ENCODE assay signal across 1 cellular context in the genomic region with DNA sequence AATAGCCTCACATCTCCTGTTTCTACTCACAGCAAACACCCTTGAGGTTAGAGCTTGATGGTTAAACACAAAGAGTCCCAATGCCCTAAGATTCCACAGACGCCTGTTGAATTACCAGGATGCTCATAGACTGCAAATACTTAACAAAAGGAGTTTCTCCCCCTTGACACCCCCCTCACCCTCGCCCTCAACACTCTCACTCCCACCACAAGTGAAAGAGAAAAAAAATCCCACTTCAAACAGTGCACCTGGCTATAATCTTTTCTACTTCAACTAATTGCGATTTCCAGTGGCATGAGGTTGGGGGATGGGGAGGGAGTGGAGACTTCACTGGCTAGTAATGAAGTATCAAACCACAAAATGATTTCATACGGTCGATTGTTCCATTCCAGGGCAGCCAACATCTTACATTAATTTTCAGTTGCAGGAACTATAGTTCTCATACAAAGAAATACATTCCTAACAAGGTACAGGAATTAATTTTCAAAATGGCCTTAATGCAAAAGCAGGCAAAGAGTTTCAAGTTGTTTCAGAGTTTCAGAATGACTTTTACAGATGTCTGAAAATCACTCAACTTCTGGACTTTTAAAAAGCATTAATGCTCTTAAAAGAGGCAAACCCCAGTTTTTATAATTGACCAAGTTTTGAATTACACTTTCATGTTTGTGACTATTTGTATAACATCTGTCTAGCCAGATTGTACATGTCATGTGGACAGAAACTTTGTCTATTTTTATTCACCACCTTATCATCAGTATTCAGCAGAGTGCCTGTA.
TF ChIP-seq lines count a peak whose summit lies in the region.

No MANE protein-coding gene starts in this region.

TF ChIP-seq in HepG2, 621 proteins besides CTCF, POLR2A, EP300 and RAD21 (continued from another document):
- TF ChIP-seq, protein P1, sequence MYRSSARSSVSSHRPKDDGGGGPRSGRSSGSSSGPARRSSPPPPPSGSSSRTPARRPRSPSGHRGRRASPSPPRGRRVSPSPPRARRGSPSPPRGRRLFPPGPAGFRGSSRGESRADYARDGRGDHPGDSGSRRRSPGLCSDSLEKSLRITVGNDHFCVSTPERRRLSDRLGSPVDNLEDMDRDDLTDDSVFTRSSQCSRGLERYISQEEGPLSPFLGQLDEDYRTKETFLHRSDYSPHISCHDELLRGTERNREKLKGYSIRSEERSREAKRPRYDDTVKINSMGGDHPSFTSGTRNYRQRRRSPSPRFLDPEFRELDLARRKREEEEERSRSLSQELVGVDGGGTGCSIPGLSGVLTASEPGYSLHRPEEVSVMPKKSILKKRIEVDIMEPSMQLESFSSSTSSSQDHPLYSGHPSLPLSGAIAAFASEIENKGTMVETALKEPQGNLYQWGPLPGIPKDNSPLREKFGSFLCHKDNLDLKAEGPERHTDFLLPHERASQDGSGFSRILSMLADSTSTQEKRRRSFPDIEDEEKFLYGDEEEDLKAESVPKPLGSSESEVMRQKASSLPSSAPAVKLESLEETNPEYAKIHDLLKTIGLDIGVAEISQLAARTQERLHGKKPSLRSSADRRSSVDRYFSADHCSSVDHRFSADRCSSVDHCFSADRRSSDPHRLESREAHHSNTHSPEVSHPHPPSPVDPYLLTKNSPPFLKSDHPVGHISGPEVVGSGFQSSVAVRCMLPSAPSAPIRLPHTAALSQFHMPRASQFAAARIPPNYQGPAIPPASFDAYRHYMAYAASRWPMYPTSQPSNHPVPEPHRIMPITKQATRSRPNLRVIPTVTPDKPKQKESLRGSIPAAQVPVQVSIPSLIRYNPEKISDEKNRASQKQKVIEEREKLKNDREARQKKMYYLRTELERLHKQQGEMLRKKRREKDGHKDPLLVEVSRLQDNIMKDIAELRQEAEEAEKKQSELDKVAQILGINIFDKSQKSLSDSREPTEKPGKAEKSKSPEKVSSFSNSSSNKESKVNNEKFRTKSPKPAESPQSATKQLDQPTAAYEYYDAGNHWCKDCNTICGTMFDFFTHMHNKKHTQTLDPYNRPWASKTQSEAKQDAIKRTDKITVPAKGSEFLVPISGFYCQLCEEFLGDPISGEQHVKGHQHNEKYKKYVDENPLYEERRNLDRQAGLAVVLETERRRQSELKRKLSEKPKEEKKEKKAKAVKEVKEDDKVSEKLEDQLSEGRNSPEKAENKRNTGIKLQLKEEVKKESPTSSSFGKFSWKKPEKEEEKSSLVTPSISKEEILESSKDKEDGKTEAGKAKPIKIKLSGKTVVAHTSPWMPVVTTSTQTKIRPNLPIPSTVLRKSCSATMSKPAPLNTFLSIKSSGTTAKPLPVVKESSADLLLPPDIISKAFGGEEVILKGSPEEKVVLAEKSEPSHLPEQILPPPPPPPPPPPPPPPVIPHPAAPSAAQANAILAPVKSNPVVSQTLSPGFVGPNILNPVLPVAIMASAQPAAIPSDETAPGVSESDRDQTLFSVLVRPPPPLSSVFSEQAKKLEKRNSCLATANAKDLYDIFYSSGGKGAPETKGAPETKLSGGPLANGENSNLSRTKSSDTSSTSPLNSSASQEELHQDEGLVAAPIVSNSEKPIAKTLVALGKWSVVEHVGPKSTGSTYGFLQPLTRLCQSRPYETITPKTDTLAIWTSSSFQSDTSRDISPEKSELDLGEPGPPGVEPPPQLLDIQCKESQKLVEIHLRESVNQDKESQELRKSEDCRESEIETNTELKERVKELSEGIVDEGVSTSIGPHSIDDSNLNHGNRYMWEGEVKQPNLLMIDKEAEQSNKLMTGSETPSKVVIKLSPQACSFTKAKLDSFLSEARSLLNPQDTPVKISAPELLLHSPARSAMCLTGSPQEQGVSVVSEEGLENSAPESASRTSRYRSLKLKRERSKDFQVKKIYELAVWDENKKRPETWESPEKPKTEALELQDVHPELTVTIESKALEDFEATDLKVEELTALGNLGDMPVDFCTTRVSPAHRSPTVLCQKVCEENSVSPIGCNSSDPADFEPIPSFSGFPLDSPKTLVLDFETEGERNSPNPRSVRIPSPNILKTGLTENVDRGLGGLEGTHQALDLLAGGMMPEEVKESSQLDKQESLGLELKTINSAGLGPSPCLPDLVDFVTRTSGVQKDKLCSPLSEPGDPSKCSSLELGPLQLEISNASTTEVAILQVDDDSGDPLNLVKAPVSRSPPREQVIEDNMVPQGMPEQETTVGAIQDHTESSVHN (CRISPR knock-in tag; IDR thresholded peaks at IDR 0.05), result no peak
- TF ChIP-seq ZNF274 (CRISPR knock-in tag; IDR thresholded peaks at IDR 0.05) (no peak), RFX3 (CRISPR knock-in tag; IDR thresholded peaks at IDR 0.05) (no peak), SAP130 (CRISPR knock-in tag; IDR thresholded peaks at IDR 0.05; ENCODE audit: low read depth) (no peak), TCF7L2 (IDR thresholded peaks at IDR 0.05; ENCODE audit: low read depth, low read length) (no peak), NPAS2 (CRISPR knock-in tag; IDR thresholded peaks at IDR 0.05; ENCODE audit: borderline replicate concordance) (no peak), ZNF263 (CRISPR knock-in tag; IDR thresholded peaks at IDR 0.05) (no peak), ZZZ3 (CRISPR knock-in tag; IDR thresholded peaks at IDR 0.05; ENCODE audit: borderline replicate concordance) (no peak)
